Comparison of ENCODE assay signal across 8 cellular contexts in the genomic region with DNA sequence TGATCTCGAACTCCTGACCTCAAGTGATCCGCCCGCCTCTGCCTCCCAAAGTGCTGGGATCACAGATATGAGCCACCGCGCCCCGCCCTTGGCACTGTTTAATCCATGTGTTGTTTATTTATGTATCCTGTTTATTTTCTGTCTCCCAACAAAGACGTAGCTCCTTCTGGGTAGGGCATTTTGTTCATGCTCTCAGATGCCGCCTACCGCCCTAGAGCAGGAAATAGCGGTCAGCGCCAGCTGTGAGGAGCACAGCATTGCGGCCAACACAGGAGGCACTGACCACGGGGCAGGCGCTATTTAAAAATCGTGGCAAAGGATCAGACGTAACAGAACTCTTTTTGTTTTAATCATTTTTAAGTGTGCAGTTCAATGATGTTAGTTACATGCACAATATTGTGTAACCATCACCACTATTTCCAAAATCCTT. TPM values are rescaled to one million over a fixed set of nuclear protein-coding genes. Genes with fewer than 3 reads are reported as not detected.
A peak's percentile ranks its signal among the peaks of the same experiment; 100 is the strongest.
DNase-seq lines count a peak whose midpoint lies in the region; ATAC-seq and TF ChIP-seq lines count a peak whose summit lies in the region.
"Not testable (repeated sequence)": the region's sequence is repeated elsewhere in the genome, so short reads cannot be mapped to it uniquely, and the experiment has no call there.

No MANE protein-coding gene starts in this region.

- peaks cover 14% of the 10 kb centered on the region for H3K4me1 ChIP-seq in lower lobe of right lung

- not testable (repeated sequence) for H3K27me3 ChIP-seq in lower lobe of right lung (ENCODE audit: low read depth)

- ATAC-seq in GM19397 (IDR thresholded peaks at IDR 0.05; ENCODE audit: unreplicated experiment) (peak; percentile 44), HG03045 (IDR thresholded peaks at IDR 0.05; ENCODE audit: unreplicated experiment) (peak; percentile 48), lower lobe of right lung (peak; percentile 83 to 86)

- TF ChIP-seq POLR2A in NB4 (IDR thresholded peaks at IDR 0.05; ENCODE audit: extremely low read depth, insufficient read length) = peak; percentile 18

- H3K9me3 ChIP-seq in lower lobe of right lung = not testable (repeated sequence)

- peak overlapping the region; percentile 99 for H3K27ac Mint-ChIP-seq in dendritic cell treated with granulocyte-macrophage colony-stimulating factor and Interleukin-4, amounts not matched to agents 40 ng/mL and 50 ng/mL, for 4 days

- peaks cover 51% of the 10 kb centered on the region for H3K4me1 Mint-ChIP-seq in dendritic cell treated with granulocyte-macrophage colony-stimulating factor and Interleukin-4, amounts not matched to agents 40 ng/mL and 50 ng/mL, for 4 days (ENCODE audit: low read depth)

- intact Hi-C loops in dendritic cell treated with granulocyte-macrophage colony-stimulating factor and Interleukin-4, amounts not matched to agents 40 ng/mL and 50 ng/mL, for 4 days (cut with micrococcal nuclease) = loop anchor here (1.0 to 2.0 kb wide), 3 partner anchors 9 to 62 kb away; a partner anchor contains a TSS
- intact Hi-C loops in lower lobe of right lung (cut with DNase I) = not testable (repeated sequence)

- DNase-seq in DMS153 (lab: John Stamatoyannopoulos, UW) (peak; percentile 11), NB4 (ENCODE audit: low read depth) (peak; percentile 92), lower lobe of right lung (peak; percentile 85)
- DNase-seq in stimulated activated naive CD4-positive, alpha-beta T cell treated with Interleukin-2 at 50 U/mL for 16 hours (lab: John Stamatoyannopoulos, UW) = peak; percentile 36

- not testable (repeated sequence) for H3K27ac ChIP-seq in VCaP
- peak overlapping the region; percentile 85 for H3K27ac ChIP-seq in lower lobe of right lung

- peaks cover 10% of the 10 kb centered on the region for H3K27me3 Mint-ChIP-seq in dendritic cell treated with granulocyte-macrophage colony-stimulating factor and Interleukin-4, amounts not matched to agents 40 ng/mL and 50 ng/mL, for 4 days

- H3K4me3 ChIP-seq in NB4 (ENCODE audit: low read depth, low read length) = peak overlapping the region; percentile 76
- peak overlapping the region; percentile 47 for H3K4me3 ChIP-seq in lower lobe of right lung

- not testable (repeated sequence) for H3K36me3 Mint-ChIP-seq in dendritic cell treated with granulocyte-macrophage colony-stimulating factor and Interleukin-4, amounts not matched to agents 40 ng/mL and 50 ng/mL, for 4 days (ENCODE audit: low read depth)

- H3K36me3 ChIP-seq in lower lobe of right lung = not testable (repeated sequence)

- TF ChIP-seq CTCF in NB4 (IDR thresholded peaks at IDR 0.05; ENCODE audit: low read depth, low read length) = not testable (repeated sequence)
- TF ChIP-seq CTCF in VCaP (conservative IDR thresholded peaks at IDR 0.05) (peak; percentile 40), lower lobe of right lung (IDR thresholded peaks at IDR 0.05) (peak; percentile 35)

- H3K4me3 Mint-ChIP-seq in dendritic cell treated with granulocyte-macrophage colony-stimulating factor and Interleukin-4, amounts not matched to agents 40 ng/mL and 50 ng/mL, for 4 days = peak overlapping the region; percentile 77

- not testable (repeated sequence) for H3K9me3 Mint-ChIP-seq in dendritic cell treated with granulocyte-macrophage colony-stimulating factor and Interleukin-4, amounts not matched to agents 40 ng/mL and 50 ng/mL, for 4 days

RNA-seq across cellular contexts. Expression of a gene that starts 9.5 kb away (rescaled TPM):
- 1.3 TPM for total RNA-seq in lower lobe of right lung

RNA-seq across cellular contexts. Expression of a gene that starts 20.2 kb away (rescaled TPM):
- 163 TPM for total RNA-seq in lower lobe of right lung

RNA-seq across cellular contexts. Expression of a gene that starts 30.6 kb away (rescaled TPM):
- total RNA-seq in lower lobe of right lung = not detected

RNA-seq across cellular contexts. Expression of a gene that starts 32.0 kb away (rescaled TPM):
- 89.5 TPM for total RNA-seq in lower lobe of right lung

RNA-seq across cellular contexts. Expression of a gene that starts 32.6 kb away (rescaled TPM):
- total RNA-seq in lower lobe of right lung = 17.6 TPM

Comparison
In these comparisons a context has a peak if more than half of its experiments do, and no peak if none do; other contexts are left out.
1. DNase-seq: peak in every context shown above with its lines; median percentile 92 in NB4; 85 in lower lobe of right lung; 36 in stimulated activated naive CD4-positive, alpha-beta T cell treated with Interleukin-2 at 50 U/mL for 16 hours; 11 in DMS153.